ENCODE assay signal across 32 cellular contexts in genomic region chr3:142923694-142924093, GRCh38. TPM values are rescaled to one million over a fixed set of nuclear protein-coding genes. Genes with fewer than 3 reads are reported as not detected.
"Had no signal": no experiment of that assay in that cellular context is flagged by ENCODE, and none has a peak within 500 bp of the region (broad histone marks: within the 10 kb centered on the region; RNA-seq: fewer than 3 reads in every experiment).

No MANE protein-coding gene starts in this region.

- H3K4me1 ChIP-seq: stomach, suprapubic skin, testis, thyroid gland, tibial artery, tibial nerve, transverse colon, upper lobe of left lung, upper lobe of right lung, uterus, vagina had no signal

- FAIRE-seq: urothelium cell line had no signal

- DNase-seq: stimulated activated CD4-positive, alpha-beta T cell treated with anti-CD3 and anti-CD28 coated beads, Interleukin-2, amount 100 ng/mL, for 48 hours; stimulated activated CD4-positive, alpha-beta T cell treated with anti-CD3 and anti-CD28 coated beads, Interleukin-4, amount 100 ng/mL, for 1 hour; stimulated activated CD4-positive, alpha-beta T cell treated with anti-CD3 and anti-CD28 coated beads, Interleukin-4, amount 100 ng/mL, for 24 hours; stimulated activated CD4-positive, alpha-beta T cell treated with anti-CD3 and anti-CD28 coated beads, Interleukin-4, amount 100 ng/mL, for 4 hours; stimulated activated CD8-positive, alpha-beta memory T cell treated with anti-CD3 and anti-CD28 coated beads, Interleukin-4, amount 100 ng/mL, for 48 hours; stimulated activated naive B cell treated with anti-CD40 and anti-IgM and Interleukin-4, amounts not matched to agents 10 μg/mL and 1 μg/mL and 100 μg/mL, for 72 hours; stimulated activated naive CD4-positive, alpha-beta T cell; stimulated activated naive CD4-positive, alpha-beta T cell treated with Interleukin-2 at 50 U/mL for 16 hours; stimulated activated naive CD8-positive, alpha-beta T cell treated with anti-CD3 and anti-CD28 coated beads, Interleukin-15, amount 100 ng/mL, for 72 hours; stimulated activated naive CD8-positive, alpha-beta T cell treated with anti-CD3 and anti-CD28 coated beads, Interleukin-15, Interleukin-2, amounts not matched to agents 100 U/mL and 50 U/mL, for 24 hours; stomach; substantia nigra; testis; thyroid gland; tibial artery; transverse colon; trophoblast cell; upper lobe of left lung; upper lobe of right lung; uterus had no signal

- H3K27ac ChIP-seq: stomach, suprapubic skin, testis, thoracic aorta, thyroid gland, tibial artery, tibial nerve, transverse colon, upper lobe of left lung, upper lobe of right lung, uterus, vagina had no signal

- H3K4me3 Mint-ChIP-seq: stimulated activated effector memory CD8-positive, alpha-beta T cell treated with anti-CD3 and anti-CD28 coated beads, Interleukin-12 subunit alpha, Interleukin-12 subunit beta, amount 100 ng/mL, for 72 hours; stimulated activated memory B cell treated with anti-CD40 and anti-IgM and Interleukin-4, amounts not matched to agents 10 μg/mL and 1 μg/mL and 100 μg/mL, for 72 hours; stimulated activated naive B cell treated with anti-CD40 and anti-IgM and Interleukin-4, amounts not matched to agents 10 μg/mL and 1 μg/mL and 100 μg/mL, for 72 hours; stimulated activated naive CD8-positive, alpha-beta T cell treated with anti-CD3 and anti-CD28 coated beads, Interleukin-15, amount 100 ng/mL, for 72 hours; stimulated activated naive CD8-positive, alpha-beta T cell treated with anti-CD3 and anti-CD28 coated beads, Interleukin-15, Interleukin-2, amounts not matched to agents 100 ng/mL and 50 ng/mL, for 24 hours; type B pancreatic cell had no signal

- H3K27me3 Mint-ChIP-seq: type B pancreatic cell had no signal

- H3K36me3 Mint-ChIP-seq: stimulated activated effector memory CD8-positive, alpha-beta T cell treated with anti-CD3 and anti-CD28 coated beads, Interleukin-12 subunit alpha, Interleukin-12 subunit beta, amount 100 ng/mL, for 72 hours; stimulated activated memory B cell treated with anti-CD40 and anti-IgM and Interleukin-4, amounts not matched to agents 10 μg/mL and 1 μg/mL and 100 μg/mL, for 72 hours; type B pancreatic cell had no signal

- ATAC-seq: stimulated activated effector memory CD8-positive, alpha-beta T cell treated with anti-CD3 and anti-CD28 coated beads, Interleukin-12 subunit alpha, Interleukin-12 subunit beta, amount 100 ng/mL, for 72 hours; stimulated activated memory B cell treated with anti-CD40 and anti-IgM and Interleukin-4, amounts not matched to agents 10 μg/mL and 1 μg/mL and 100 μg/mL, for 72 hours; stimulated activated naive B cell treated with anti-CD40 and anti-IgM and Interleukin-4, amounts not matched to agents 10 μg/mL and 1 μg/mL and 100 μg/mL, for 72 hours; stimulated activated naive CD8-positive, alpha-beta T cell treated with anti-CD3 and anti-CD28 coated beads, Interleukin-15, amount 100 ng/mL, for 72 hours; stimulated activated naive CD8-positive, alpha-beta T cell treated with anti-CD3 and anti-CD28 coated beads, Interleukin-15, Interleukin-2, amounts not matched to agents 100 U/mL and 50 U/mL, for 24 hours; upper lobe of right lung had no signal

- H3K9me3 Mint-ChIP-seq: stimulated activated effector memory CD8-positive, alpha-beta T cell treated with anti-CD3 and anti-CD28 coated beads, Interleukin-12 subunit alpha, Interleukin-12 subunit beta, amount 100 ng/mL, for 72 hours; stimulated activated naive CD8-positive, alpha-beta T cell treated with anti-CD3 and anti-CD28 coated beads, Interleukin-15, Interleukin-2, amounts not matched to agents 100 ng/mL and 50 ng/mL, for 24 hours; type B pancreatic cell had no signal

- H3K27me3 ChIP-seq: stomach, testis, thyroid gland, tibial artery, tibial nerve, transverse colon, upper lobe of left lung, uterus, vagina had no signal

- H3K36me3 ChIP-seq: stomach, suprapubic skin, thoracic aorta, thyroid gland, tibial artery, tibial nerve, transverse colon, upper lobe of left lung, upper lobe of right lung, uterus, vagina had no signal

- H3K9me3 ChIP-seq: testis, thoracic aorta, thyroid gland, tibial artery, upper lobe of left lung, upper lobe of right lung, uterus, vagina had no signal

- H3K4me3 ChIP-seq: stomach, suprapubic skin, testis, thoracic aorta, thyroid gland, tibial artery, tibial nerve, transverse colon, upper lobe of left lung, upper lobe of right lung, uterus, vagina had no signal

- H3K4me1 Mint-ChIP-seq: stimulated activated effector memory CD8-positive, alpha-beta T cell treated with anti-CD3 and anti-CD28 coated beads, Interleukin-12 subunit alpha, Interleukin-12 subunit beta, amount 100 ng/mL, for 72 hours; stimulated activated memory B cell treated with anti-CD40 and anti-IgM and Interleukin-4, amounts not matched to agents 10 μg/mL and 1 μg/mL and 100 μg/mL, for 72 hours; stimulated activated naive B cell treated with anti-CD40 and anti-IgM and Interleukin-4, amounts not matched to agents 10 μg/mL and 1 μg/mL and 100 μg/mL, for 72 hours; stimulated activated naive CD8-positive, alpha-beta T cell treated with anti-CD3 and anti-CD28 coated beads, Interleukin-15, amount 100 ng/mL, for 72 hours had no signal

- H3K27ac Mint-ChIP-seq: stimulated activated effector memory CD8-positive, alpha-beta T cell treated with anti-CD3 and anti-CD28 coated beads, Interleukin-12 subunit alpha, Interleukin-12 subunit beta, amount 100 ng/mL, for 72 hours; stimulated activated memory B cell treated with anti-CD40 and anti-IgM and Interleukin-4, amounts not matched to agents 10 μg/mL and 1 μg/mL and 100 μg/mL, for 72 hours; stimulated activated naive B cell treated with anti-CD40 and anti-IgM and Interleukin-4, amounts not matched to agents 10 μg/mL and 1 μg/mL and 100 μg/mL, for 72 hours; stimulated activated naive CD8-positive, alpha-beta T cell treated with anti-CD3 and anti-CD28 coated beads, Interleukin-15, Interleukin-2, amounts not matched to agents 100 ng/mL and 50 ng/mL, for 24 hours; type B pancreatic cell had no signal

RNA-seq across cellular contexts. Expression of gene PAQR9, which starts 39.8 kb away (rescaled TPM):
- total RNA-seq: stomach, subcutaneous adipose tissue, suprapubic skin, thyroid gland, tibial nerve, transverse colon, upper lobe of left lung, upper lobe of right lung, ureter, urinary bladder, vagina had no signal
- polyA plus RNA-seq: stomach had no signal
